8 cellular contexts compared by ENCODE assay signal in the genomic region with DNA sequence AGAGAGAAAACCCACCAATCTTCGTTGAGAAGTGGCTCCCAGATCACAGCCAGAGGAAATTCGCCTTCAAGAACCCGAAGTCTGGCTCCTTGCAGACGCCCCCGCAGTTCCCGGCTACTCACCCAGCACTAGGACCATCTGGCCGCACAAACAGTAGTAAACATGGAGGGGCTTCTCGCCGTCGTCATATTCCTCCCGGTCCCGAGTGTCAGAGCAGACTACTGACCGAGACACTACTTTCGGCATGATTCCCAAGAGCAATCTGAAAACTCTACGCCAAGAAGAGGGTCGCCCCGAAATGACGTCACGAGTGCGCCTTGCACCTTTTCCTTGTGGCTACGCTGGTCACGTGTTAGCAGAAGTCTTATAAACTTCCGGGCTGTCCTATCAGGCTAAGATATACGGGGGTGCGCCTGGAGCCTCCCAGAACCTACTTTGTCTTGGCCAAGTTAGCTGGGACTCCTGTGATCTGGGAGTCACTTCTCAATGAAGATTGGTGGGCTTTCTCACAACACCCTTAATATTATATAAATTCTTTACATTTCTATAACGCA. TPM values are rescaled to one million over a fixed set of nuclear protein-coding genes. Genes with fewer than 3 reads are reported as not detected.
DNase-seq lines count a peak whose midpoint lies in the region; ATAC-seq and TF ChIP-seq lines count a peak whose summit lies in the region.

STEEP1 (minus strand) TSS at position 300 of the 554 bp plus-strand sequence; CDS start at position 246, 54 bp downstream.

- TF ChIP-seq CTCF in AG10803 (conservative IDR thresholded peaks at IDR 0.05; ENCODE audit: low read length) (no peak), choroid plexus epithelial cell (conservative IDR thresholded peaks at IDR 0.05; ENCODE audit: low read depth, low read length) (no peak), kidney epithelial cell (IDR thresholded peaks at IDR 0.05; ENCODE audit: insufficient read depth, low read length, poor library complexity, severe bottlenecking) (no peak)

- peak; percentile 45 for TF ChIP-seq POLR2A in GM19099 (IDR thresholded peaks at IDR 0.05; ENCODE audit: extremely low read depth, insufficient read length, low read depth)

- H3K4me3 ChIP-seq in AG10803 (ENCODE audit: low read length): peak within 1 kb of the TSS; percentile 68
- peak within 1 kb of the TSS; percentile 69 for H3K4me3 ChIP-seq in choroid plexus epithelial cell (ENCODE audit: low read depth, low read length)
- peak within 1 kb of the TSS; percentile 58 for H3K4me3 ChIP-seq in kidney epithelial cell (ENCODE audit: low read depth, low read length)

- DNase-seq in AG10803 (ENCODE audit: low read depth) (peak; percentile 91), NCI-H524 (lab: John Stamatoyannopoulos, UW) (peak; percentile 94 to 96), choroid plexus epithelial cell (ENCODE audit: low read depth) (peak; percentile 93), kidney epithelial cell (ENCODE audit: low read depth) (peak; percentile 70)
- peak; percentile 64 to 81 for DNase-seq in activated CD4-positive, alpha-beta T cell treated with anti-CD3 and anti-CD28 coated beads for 24 hours (ENCODE audit: low read depth in 2 of 2)
- DNase-seq in stimulated activated CD4-positive, alpha-beta T cell treated with anti-CD3 and anti-CD28 coated beads, Interleukin-15, amount 100 ng/mL, for 48 hours (ENCODE audit: low read depth in 2 of 2): peak; percentile 77 to 80

- no peaks in the 10 kb centered on the region for H3K36me3 ChIP-seq in kidney epithelial cell (ENCODE audit: control insufficient read depth, insufficient read depth, low read length)

- peak; percentile 86 for ATAC-seq in HG03442 (IDR thresholded peaks at IDR 0.05; ENCODE audit: unreplicated experiment)

- H3K27me3 ChIP-seq in kidney epithelial cell (ENCODE audit: control insufficient read depth, insufficient read depth, low read length): no peaks in the 10 kb centered on the region

RNA-seq across cellular contexts. Expression of gene STEEP1, which starts in this region (rescaled TPM):
- 14.5 and 27.4 TPM in 2 replicates for total RNA-seq in kidney epithelial cell

Comparison
In these comparisons a context has a peak if more than half of its experiments do, and no peak if none do; other contexts are left out.
1. Peak in every context shown above with its lines: DNase-seq, ATAC-seq and H3K4me3 ChIP-seq.